1 cellular context compared by ENCODE assay signal in genomic region chr17:28365487-28365886, GRCh38.
A peak's percentile ranks its signal among the peaks of the same experiment; 100 is the strongest.
TF ChIP-seq lines count a peak whose summit lies in the region.

No MANE protein-coding gene starts in this region.

TF ChIP-seq in HepG2, 621 proteins besides CTCF, POLR2A, EP300 and RAD21:
- TF ChIP-seq RBFOX2 (IDR thresholded peaks at IDR 0.05; ENCODE audit: low read depth, low read length), result peak; percentile 28; the same call in 1 of the 2 replicates
- no peak for TF ChIP-seq LBX2 (CRISPR knock-in tag; IDR thresholded peaks at IDR 0.05; ENCODE audit: borderline replicate concordance)
- no peak for TF ChIP-seq HOXA3 (CRISPR knock-in tag; IDR thresholded peaks at IDR 0.05)
- no peak for TF ChIP-seq ZBTB7A (CRISPR knock-in tag; IDR thresholded peaks at IDR 0.05)
- TF ChIP-seq ZBED4 (CRISPR knock-in tag; IDR thresholded peaks at IDR 0.05; ENCODE audit: borderline replicate concordance), result no peak
- peak; percentile 54 for TF ChIP-seq RBM22 (optimal IDR thresholded peaks at IDR 0.05; ENCODE audit: low read length)
- TF ChIP-seq ZBTB2 (CRISPR knock-in tag; IDR thresholded peaks at IDR 0.05; ENCODE audit: low read depth), result no peak
